ENCODE assay signal across 13 cellular contexts in genomic region chrX:43663173-43663572, GRCh38. TPM values are rescaled to one million over a fixed set of nuclear protein-coding genes. Genes with fewer than 3 reads are reported as not detected.
A peak's percentile ranks its signal among the peaks of the same experiment; 100 is the strongest.
DNase-seq lines count a peak whose midpoint lies in the region; TF ChIP-seq lines count a peak whose summit lies in the region.
"Had no signal": no experiment of that assay in that cellular context is flagged by ENCODE, and none has a peak within 500 bp of the region (broad histone marks: within the 10 kb centered on the region; RNA-seq: fewer than 3 reads in every experiment).

No MANE protein-coding gene starts in this region.

- no peak overlapping the region for H3K4me2 ChIP-seq in mesendoderm (ENCODE audit: low read length)
- no peak overlapping the region for H3K4me2 ChIP-seq in PC-9

- H3K27ac ChIP-seq in mesendoderm (ENCODE audit: low read depth, low read length) (no peak overlapping the region), PC-9 (no peak overlapping the region), caudate nucleus (ENCODE audit: low read depth, low read length) (no peak overlapping the region)

- no peak overlapping the region for H2BK5ac ChIP-seq in mesendoderm (ENCODE audit: low read length)

- H3K4me1 Mint-ChIP-seq in brain, result peaks cover 7% of the 10 kb centered on the region

- H3K9me3 Mint-ChIP-seq in brain, result no peaks in the 10 kb centered on the region
- H3K9me3 Mint-ChIP-seq: CD8-positive, alpha-beta T cell; HFFc6 had no signal

- H3K79me1 ChIP-seq in mesendoderm (ENCODE audit: low read length), result no peaks in the 10 kb centered on the region

- H3K9ac ChIP-seq in adipocyte (ENCODE audit: low read length) (peak overlapping the region; percentile 75), mesendoderm (ENCODE audit: low read length) (no peak overlapping the region)

- no peaks in the 10 kb centered on the region for H3K9me3 ChIP-seq in adipocyte (ENCODE audit: control insufficient read depth, low read length)
- H3K9me3 ChIP-seq in PC-9 (ENCODE audit: insufficient read depth, low read depth), result no peaks in the 10 kb centered on the region

- H2AFZ ChIP-seq in PC-9, result no peak overlapping the region

- no peak overlapping the region for H4K8ac ChIP-seq in mesendoderm (ENCODE audit: low read depth, low read length)

- intact Hi-C loops in PC-9 (cut with micrococcal nuclease; ENCODE audit: unreplicated experiment), result no loop called here

- peak overlapping the region in 2 of 5 experiments; percentile 3 to 37 for H3K4me3 Mint-ChIP-seq in brain
- H3K4me3 Mint-ChIP-seq: CD14-positive monocyte; CD8-positive, alpha-beta T cell; HFFc6 had no signal

- H4K20me1 ChIP-seq in PC-9 (ENCODE audit: insufficient read depth), result no peaks in the 10 kb centered on the region

- H3K4ac ChIP-seq in mesendoderm (ENCODE audit: low read depth, low read length), result no peak overlapping the region

- BruUV-seq in PC-9 (replicated peaks; lab: Mats Ljungman, UMichigan), result no TSS peak

- H3F3A ChIP-seq in PC-9 (ENCODE audit: insufficient read depth, low read depth), result no peaks in the 10 kb centered on the region

- H4K5ac ChIP-seq in mesendoderm (ENCODE audit: low read length), result no peak overlapping the region

- POLR2A ChIA-PET in PC-9 (lab: Charles Lee; ENCODE audit: unreplicated experiment), result no interaction called here

- peak overlapping the region in 3 of 5 experiments; percentile 14 to 50 (median 17) for H3K27ac Mint-ChIP-seq in brain
- H3K27ac Mint-ChIP-seq: CD14-positive monocyte; CD8-positive, alpha-beta T cell; HFFc6 had no signal

- no peak overlapping the region for H2BK120ac ChIP-seq in mesendoderm (ENCODE audit: low read depth, low read length)

- TF ChIP-seq CTCF in brain (conservative IDR thresholded peaks at IDR 0.05) (no peak), PC-9 (conservative IDR thresholded peaks at IDR 0.05) (no peak)

- H3K18ac ChIP-seq in mesendoderm (ENCODE audit: low read length), result no peak overlapping the region

- H3K79me2 ChIP-seq in mesendoderm (ENCODE audit: control insufficient read depth, insufficient read depth, low read length) (no peaks in the 10 kb centered on the region), PC-9 (ENCODE audit: low read depth) (no peaks in the 10 kb centered on the region)

- WGBS in mesendoderm (ENCODE audit: extremely low coverage, insufficient coverage, low lambda C conversion rate), result no CpG with 5 or more reads among the region's 1 CpG

- H3K23ac ChIP-seq in mesendoderm (ENCODE audit: low read length), result no peak overlapping the region

- H3K36me3 Mint-ChIP-seq in brain, result no peaks in the 10 kb centered on the region
- H3K36me3 Mint-ChIP-seq: CD14-positive monocyte; CD8-positive, alpha-beta T cell had no signal

- DNase-seq in adipocyte (ENCODE audit: low read depth), result no peak
- DNase-seq in mesendoderm, result peak; percentile 44
- DNase-seq in LoVo (ENCODE audit: low spot score), result no peak
- no peak for DNase-seq in PC-9
- no peak for DNase-seq in caudate nucleus (lab: John Stamatoyannopoulos, UW)
- DNase-seq: CD8-positive, alpha-beta T cell; COR-L47; DND-41; GDM1; HCEC 1CT; HFFc6 had no signal

- CTCF ChIA-PET in PC-9 (lab: Charles Lee), result no interaction called here

- no peaks in the 10 kb centered on the region for H3K27me3 Mint-ChIP-seq in brain

- H3K56ac ChIP-seq in mesendoderm (ENCODE audit: low read length), result no peak overlapping the region

- H3K27me3 ChIP-seq in adipocyte (replicated peaks; ENCODE audit: control insufficient read depth, insufficient read depth, low read length) (no peaks in the 10 kb centered on the region), mesendoderm (ENCODE audit: insufficient read depth, low read length, poor library complexity) (no peaks in the 10 kb centered on the region), PC-9 (ENCODE audit: insufficient read depth, low read depth) (no peaks in the 10 kb centered on the region)

- H3K4me1 ChIP-seq in adipocyte (ENCODE audit: control insufficient read depth, insufficient read depth, low read length) (peaks cover 52% of the 10 kb centered on the region), mesendoderm (ENCODE audit: control insufficient read depth, low read depth, low read length) (no peaks in the 10 kb centered on the region), PC-9 (replicated peaks; ENCODE audit: insufficient read depth) (no peaks in the 10 kb centered on the region)

- no peak overlapping the region for H2BK15ac ChIP-seq in mesendoderm (replicated peaks; ENCODE audit: low read depth)

- H3K4me3 ChIP-seq in adipocyte (ENCODE audit: low read length), result peak overlapping the region; percentile 58
- H3K4me3 ChIP-seq in mesendoderm (ENCODE audit: low read length), result no peak overlapping the region
- no peak overlapping the region for H3K4me3 ChIP-seq in PC-9

- H2AK5ac ChIP-seq in mesendoderm (ENCODE audit: low read length), result no peak overlapping the region

- H3K9me2 ChIP-seq in PC-9 (ENCODE audit: insufficient read depth), result no peaks in the 10 kb centered on the region

- H3K36me3 ChIP-seq in adipocyte (ENCODE audit: control insufficient read depth, insufficient read depth, low read length, severe bottlenecking) (peaks cover 6% of the 10 kb centered on the region), mesendoderm (ENCODE audit: control insufficient read depth, insufficient read depth, low read length) (no peaks in the 10 kb centered on the region), PC-9 (ENCODE audit: low read depth) (no peaks in the 10 kb centered on the region)

RNA-seq across cellular contexts. Expression of gene MAOA, which starts 7.1 kb away (rescaled TPM):
- 11.3 TPM for polyA plus RNA-seq in brain (ENCODE audit: insufficient read depth, low read depth, low replicate concordance)
- polyA plus RNA-seq in mesendoderm (2013, experiment 1 of 2), result 2.2 TPM
- polyA plus RNA-seq in mesendoderm (2013, experiment 2 of 2), result 2.8 TPM
- 5.0 and 7.4 TPM in 2 replicates for total RNA-seq in PC-9 (2021)
- total RNA-seq: CD8-positive, alpha-beta T cell had no signal
